In genomic region chr4:110748071-110748470, GRCh38 we compare ENCODE assay signal across 23 cellular contexts.
"Had no signal": no experiment of that assay in that cellular context is flagged by ENCODE, and none has a peak within 500 bp of the region (broad histone marks: within the 10 kb centered on the region; RNA-seq: fewer than 3 reads in every experiment).

No MANE protein-coding gene starts in this region.

- H3K4me3 ChIP-seq: coronary artery, dorsolateral prefrontal cortex, esophagus muscularis mucosa, gastroesophageal sphincter, heart left ventricle, hepatocyte, left ventricle myocardium inferior, lower lobe of right lung, mucosa of descending colon had no signal

- H3K27ac ChIP-seq: coronary artery, dorsolateral prefrontal cortex, esophagus muscularis mucosa, foreskin keratinocyte, gastroesophageal sphincter, heart left ventricle, hepatocyte, left ventricle myocardium inferior, lower lobe of right lung had no signal

- H3K4me1 Mint-ChIP-seq: immature natural killer cell, naive B cell had no signal

- H3K79me2 ChIP-seq: hepatocyte had no signal

- H3K4me1 ChIP-seq: esophagus muscularis mucosa, foreskin keratinocyte, gastroesophageal sphincter, heart left ventricle, left ventricle myocardium inferior, lower lobe of right lung had no signal

- H3K4me2 ChIP-seq: hepatocyte had no signal

- H3K4me3 Mint-ChIP-seq: immature natural killer cell, mesothelial cell of epicardium, naive B cell had no signal

- H3K27me3 ChIP-seq: esophagus muscularis mucosa, foreskin keratinocyte, gastroesophageal sphincter, heart left ventricle, hepatocyte had no signal

- H2AFZ ChIP-seq: hepatocyte had no signal

- H3K36me3 ChIP-seq: esophagus muscularis mucosa, gastroesophageal sphincter, heart left ventricle, left ventricle myocardium inferior, lower lobe of right lung had no signal

- H3K36me3 Mint-ChIP-seq: immature natural killer cell, mesothelial cell of epicardium, naive B cell had no signal

- H3K9me3 ChIP-seq: esophagus muscularis mucosa, gastroesophageal sphincter, left ventricle myocardium inferior, lower lobe of right lung, mucosa of descending colon had no signal

- H3K27me3 Mint-ChIP-seq: naive B cell had no signal

- H3K27ac Mint-ChIP-seq: immature natural killer cell, mesothelial cell of epicardium, naive B cell had no signal

- ATAC-seq: foreskin keratinocyte, gastroesophageal sphincter, heart left ventricle, left colon, left lobe of liver, lower lobe of right lung, mucosa of descending colon had no signal

- DNase-seq: dermis blood vessel endothelial cell; dorsolateral prefrontal cortex; effector CD4-positive, alpha-beta T cell; effector memory CD4-positive, alpha-beta T cell; foreskin keratinocyte; heart left ventricle; hypothalamus; immature natural killer cell; islet precursor cell; kidney; kidney glomerular epithelial cell; left colon; left ventricle myocardium inferior; lower lobe of right lung; mesenchymal stem cell; mucosa of descending colon; naive B cell had no signal
